10 cellular contexts compared by ENCODE assay signal in genomic region chr1:118563969-118564951, GRCh38.
DNase-seq lines count a peak whose midpoint lies in the region; ATAC-seq, FAIRE-seq and TF ChIP-seq lines count a peak whose summit lies in the region.
"Had no signal": no experiment of that assay in that cellular context is flagged by ENCODE, and none has a peak within 500 bp of the region (broad histone marks: within the 10 kb centered on the region; RNA-seq: fewer than 3 reads in every experiment).

No MANE protein-coding gene starts in this region.

- no peaks in the 10 kb centered on the region for H3K36me3 ChIP-seq in Caco-2 (ENCODE audit: control insufficient read depth, insufficient read depth, low read length)
- H3K36me3 ChIP-seq in gastroesophageal sphincter = no peaks in the 10 kb centered on the region
- no peaks in the 10 kb centered on the region for H3K36me3 ChIP-seq in kidney (ENCODE audit: control insufficient read depth in 1 of 2, insufficient read depth in 2 of 2, low read length in 2 of 2)
- H3K36me3 ChIP-seq: heart right ventricle had no signal

- no peak for FAIRE-seq in kidney (lab: Jason Lieb, UNC)

- no peak overlapping the region for H3K9ac ChIP-seq in kidney (ENCODE audit: low read length in 2 of 2)

- no peak overlapping the region for H3K4me3 Mint-ChIP-seq in Caco-2 (ENCODE audit: unreplicated experiment)

- peak overlapping the region; percentile 69 for H3K27ac Mint-ChIP-seq in Caco-2 (ENCODE audit: unreplicated experiment)

- no peak for DNase-seq in Caco-2
- no peak for DNase-seq in HEK293T (ENCODE audit: extremely low spot score)
- no peak for DNase-seq in kidney
- DNase-seq in HT-29 (ENCODE audit: low spot score) = no peak
- DNase-seq: amygdala, heart right ventricle had no signal

- H3K4me1 ChIP-seq in Caco-2 = no peaks in the 10 kb centered on the region
- H3K4me1 ChIP-seq in gastroesophageal sphincter = no peaks in the 10 kb centered on the region
- no peaks in the 10 kb centered on the region for H3K4me1 ChIP-seq in kidney (ENCODE audit: control insufficient read depth in 1 of 2, insufficient read depth in 1 of 2, low read depth in 1 of 2, low read length in 2 of 2)
- H3K4me1 ChIP-seq: heart right ventricle had no signal

- H3K9me3 ChIP-seq in Caco-2 (no peaks in the 10 kb centered on the region), gastroesophageal sphincter (no peaks in the 10 kb centered on the region), kidney (ENCODE audit: control insufficient read depth in 1 of 2, low read length in 2 of 2) (no peaks in the 10 kb centered on the region)
- H3K9me3 ChIP-seq: heart right ventricle had no signal

- H3K27me3 ChIP-seq in Caco-2 (replicated peaks; ENCODE audit: control insufficient read depth, insufficient read depth, low read length) (no peaks in the 10 kb centered on the region), gastroesophageal sphincter (no peaks in the 10 kb centered on the region)
- H3K27me3 ChIP-seq: heart right ventricle had no signal

- no peak for TF ChIP-seq CTCF in Caco-2 (IDR thresholded peaks at IDR 0.05; ENCODE audit: insufficient read depth in 1 of 2, low read depth in 1 of 2, low read length in 1 of 2, severe bottlenecking in 1 of 2, unreplicated experiment in 1 of 2)
- no peak for TF ChIP-seq CTCF in gastroesophageal sphincter (IDR thresholded peaks at IDR 0.05)
- no peak for TF ChIP-seq CTCF in kidney (IDR thresholded peaks at IDR 0.05; ENCODE audit: borderline replicate concordance, extremely low read depth, insufficient read depth)

- H3K4me3 ChIP-seq in Caco-2 (ENCODE audit: low read depth, low read length) (no peak overlapping the region), gastroesophageal sphincter (no peak overlapping the region), kidney (ENCODE audit: low read length in 2 of 2) (no peak overlapping the region)
- H3K4me3 ChIP-seq: heart right ventricle had no signal

- peaks cover 4% of the 10 kb centered on the region for H3K27me3 Mint-ChIP-seq in Caco-2 (ENCODE audit: insufficient read depth, unreplicated experiment)

- CTCF ChIA-PET in Caco-2 (lab: Charles Lee) = no interaction called here
- CTCF ChIA-PET in HEK293T (lab: Yijun Ruan, JAX) = interaction anchor here (1.4 kb wide), 1 partner anchor 8 kb away, joined by 5 read pairs; no protein-coding TSS in a partner anchor

- intact Hi-C loops in Caco-2 (cut with micrococcal nuclease; ENCODE audit: unreplicated experiment) = no loop called here
- intact Hi-C loops in kidney (cut with DNase I) = no loop called here

- WGBS in gastroesophageal sphincter (ENCODE audit: low coverage in 1 of 2), 2 donors = 44 to 60% methylated on average over 1 to 6 of the region's 6 CpGs

- BruUV-seq in Caco-2 (replicated peaks; lab: Mats Ljungman, UMichigan) = no TSS peak

- TF ChIP-seq EP300 in gastroesophageal sphincter (IDR thresholded peaks at IDR 0.05) = no peak

- ATAC-seq in GM21360 (IDR thresholded peaks at IDR 0.05; ENCODE audit: unreplicated experiment) (peak; percentile 52), HG03457 (IDR thresholded peaks at IDR 0.05; ENCODE audit: unreplicated experiment) (peak; percentile 62), gastroesophageal sphincter (peak; percentile 51), HG03521 (IDR thresholded peaks at IDR 0.05; ENCODE audit: unreplicated experiment) (no peak)

- no peaks in the 10 kb centered on the region for H3K4me1 Mint-ChIP-seq in Caco-2 (ENCODE audit: low read depth, unreplicated experiment)

- no peaks in the 10 kb centered on the region for H3K9me3 Mint-ChIP-seq in Caco-2 (ENCODE audit: unreplicated experiment)

- H3K27ac ChIP-seq in gastroesophageal sphincter (no peak overlapping the region), kidney (ENCODE audit: low read depth in 2 of 2, low read length in 2 of 2) (no peak overlapping the region)
- H3K27ac ChIP-seq: heart right ventricle had no signal

- TF ChIP-seq POLR2A in gastroesophageal sphincter (IDR thresholded peaks at IDR 0.05) = no peak

- POLR2A ChIA-PET in Caco-2 (lab: Charles Lee) = no interaction called here
- POLR2A ChIA-PET in HEK293T (lab: Yijun Ruan, JAX) = no interaction called here

- H3K36me3 Mint-ChIP-seq in Caco-2 (ENCODE audit: insufficient read depth, unreplicated experiment) = no peaks in the 10 kb centered on the region

TF ChIP-seq in HEK293T, 16 proteins besides CTCF, POLR2A, EP300 and RAD21:
- TF ChIP-seq FOXA1 (IDR thresholded peaks at IDR 0.05) (no peak), ARNT (IDR thresholded peaks at IDR 0.05) (no peak), ZNF384 (IDR thresholded peaks at IDR 0.05) (no peak), BHLHE40 (IDR thresholded peaks at IDR 0.05; ENCODE audit: borderline replicate concordance) (no peak), TARDBP (IDR thresholded peaks at IDR 0.05) (no peak), LEF1 (IDR thresholded peaks at IDR 0.05; ENCODE audit: borderline replicate concordance) (no peak), CTBP1 (IDR thresholded peaks at IDR 0.05; ENCODE audit: borderline replicate concordance) (no peak), ELF4 (IDR thresholded peaks at IDR 0.05) (no peak), HDGF (IDR thresholded peaks at IDR 0.05; ENCODE audit: borderline replicate concordance) (no peak), PKNOX1 (IDR thresholded peaks at IDR 0.05) (no peak)
